Comparison of ENCODE assay signal across 8 cellular contexts in the genomic region with DNA sequence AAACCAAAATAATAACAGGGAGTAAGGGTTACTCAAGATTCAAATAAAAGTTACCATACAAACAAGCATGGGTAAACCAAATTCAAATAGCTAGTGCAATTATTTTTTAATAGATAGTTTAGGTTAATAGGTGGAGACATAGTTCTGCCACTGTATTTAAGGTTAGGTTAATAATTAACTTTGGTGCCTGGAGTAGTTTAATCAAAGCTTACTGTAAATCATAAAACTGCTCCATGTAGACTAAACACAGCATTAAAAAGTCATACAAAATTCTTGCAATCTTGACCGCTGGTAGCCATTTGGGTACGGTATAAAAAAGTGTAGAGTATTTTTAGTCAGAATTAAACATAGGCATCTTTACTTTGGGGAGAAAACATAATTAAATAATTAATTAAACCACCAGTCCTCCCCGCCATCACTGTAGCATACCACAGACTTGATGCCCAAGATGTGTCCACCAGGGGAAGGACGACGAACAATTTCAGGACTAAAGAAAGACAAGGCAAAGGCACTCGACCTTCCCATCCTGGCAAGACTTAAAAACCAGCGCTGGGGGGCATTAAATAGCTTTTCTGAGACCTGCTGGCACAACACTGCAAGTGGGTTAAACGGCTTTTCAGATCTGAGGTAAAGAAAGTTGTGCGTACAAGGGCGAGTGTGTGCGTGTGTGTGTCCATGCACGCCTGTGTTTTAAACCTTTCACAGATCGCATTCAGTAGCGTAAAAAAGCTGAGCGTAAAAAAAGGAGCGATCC. TPM values are rescaled to one million over a fixed set of nuclear protein-coding genes. Genes with fewer than 3 reads are reported as not detected.
A peak's percentile ranks its signal among the peaks of the same experiment; 100 is the strongest.
DNase-seq lines count a peak whose midpoint lies in the region; ATAC-seq and TF ChIP-seq lines count a peak whose summit lies in the region.

No MANE protein-coding gene starts in this region.

- in situ Hi-C loops in astrocyte of the spinal cord (cut with HindIII; ENCODE audit: low sequenced_read_pairs): no loop called here

- H2AFZ ChIP-seq in smooth muscle cell (ENCODE audit: low read depth) (peak overlapping the region; percentile 83), MM.1S (ENCODE audit: low read length) (no peak overlapping the region)

- H3K27ac ChIP-seq in smooth muscle cell (ENCODE audit: low read depth) (no peak overlapping the region), MM.1S (ENCODE audit: low read length) (no peak overlapping the region)

- H3K4me3 ChIP-seq in astrocyte of the spinal cord (ENCODE audit: low read depth, low read length): peak overlapping the region; percentile 57
- H3K4me3 ChIP-seq in kidney epithelial cell (ENCODE audit: low read depth, low read length): peak overlapping the region; percentile 87
- H3K4me3 ChIP-seq in smooth muscle cell: peak overlapping the region; percentile 66
- no peak overlapping the region for H3K4me3 ChIP-seq in MM.1S (ENCODE audit: low read length)
- no peak overlapping the region for H3K4me3 ChIP-seq in foreskin fibroblast (ENCODE audit: low read depth in 1 of 2, low read length in 2 of 2)

- no peaks in the 10 kb centered on the region for H3K9me2 ChIP-seq in MM.1S (replicated peaks; ENCODE audit: insufficient read depth, low read length)

- no peaks in the 10 kb centered on the region for H3F3A ChIP-seq in smooth muscle cell (ENCODE audit: low read depth)
- H3F3A ChIP-seq in MM.1S (ENCODE audit: insufficient read depth, low read length): peaks cover 6% of the 10 kb centered on the region

- peaks cover 63% of the 10 kb centered on the region for H3K79me2 ChIP-seq in smooth muscle cell (ENCODE audit: low read depth)
- no peaks in the 10 kb centered on the region for H3K79me2 ChIP-seq in MM.1S (ENCODE audit: low read length)

- H3K27me3 ChIP-seq in kidney epithelial cell (ENCODE audit: control insufficient read depth, insufficient read depth, low read length) (peaks cover 10% of the 10 kb centered on the region), smooth muscle cell (ENCODE audit: low read depth) (no peaks in the 10 kb centered on the region), MM.1S (replicated peaks; ENCODE audit: insufficient read depth, low read length) (peaks cover 17% of the 10 kb centered on the region)

- H4K20me1 ChIP-seq in smooth muscle cell (ENCODE audit: low read depth) (peaks cover 28% of the 10 kb centered on the region), MM.1S (ENCODE audit: insufficient read depth, low read length) (no peaks in the 10 kb centered on the region)

- 6% methylated on average over 16 of the region's 16 CpGs for WGBS in smooth muscle cell (ENCODE audit: low lambda C conversion rate)

- DNase-seq in HT-29 (ENCODE audit: low spot score) (peak; percentile 28), astrocyte of the spinal cord (ENCODE audit: low read depth, low spot score) (peak; percentile 7), kidney epithelial cell (ENCODE audit: low read depth) (no peak), smooth muscle cell (lab: John Stamatoyannopoulos, UW; ENCODE audit: unreplicated experiment) (no peak), RKO (ENCODE audit: low spot score) (no peak), MM.1S (no peak), foreskin fibroblast (no peak)

- H3K36me3 ChIP-seq in kidney epithelial cell (ENCODE audit: control insufficient read depth, insufficient read depth, low read length): no peaks in the 10 kb centered on the region
- H3K36me3 ChIP-seq in smooth muscle cell (ENCODE audit: low read depth): no peaks in the 10 kb centered on the region
- H3K36me3 ChIP-seq in MM.1S (replicated peaks; ENCODE audit: insufficient read depth, low read length): no peaks in the 10 kb centered on the region

- peak overlapping the region; percentile 88 for H3K4me2 ChIP-seq in smooth muscle cell
- H3K4me2 ChIP-seq in MM.1S (ENCODE audit: low read depth, low read length): no peak overlapping the region

- H3K9ac ChIP-seq in smooth muscle cell (ENCODE audit: low read depth) (no peak overlapping the region), MM.1S (ENCODE audit: low read length) (no peak overlapping the region)

- H3K4me1 ChIP-seq in smooth muscle cell (ENCODE audit: low read depth) (peaks cover 17% of the 10 kb centered on the region), MM.1S (ENCODE audit: low read length) (0 out of 2 replicates have a peak, but pooled peaks cover under 1% of the 10 kb centered on the region)

- ATAC-seq in GM21529 (IDR thresholded peaks at IDR 0.05; ENCODE audit: unreplicated experiment): no peak

- TF ChIP-seq CTCF in astrocyte of the spinal cord (IDR thresholded peaks at IDR 0.05; ENCODE audit: low read depth, low read length): no peak
- peak; percentile 24 for TF ChIP-seq CTCF in kidney epithelial cell (IDR thresholded peaks at IDR 0.05; ENCODE audit: insufficient read depth, low read length, poor library complexity, severe bottlenecking)
- no peak for TF ChIP-seq CTCF in smooth muscle cell (IDR thresholded peaks at IDR 0.05; ENCODE audit: borderline replicate concordance, insufficient read depth, poor library complexity, severe bottlenecking)
- no peak for TF ChIP-seq CTCF in MM.1S (IDR thresholded peaks at IDR 0.05; ENCODE audit: low read length)
- TF ChIP-seq CTCF in foreskin fibroblast (IDR thresholded peaks at IDR 0.05; ENCODE audit: low read depth, low read length): no peak

- H3K9me3 ChIP-seq in smooth muscle cell (replicated peaks; ENCODE audit: low read depth) (no peaks in the 10 kb centered on the region), MM.1S (replicated peaks; ENCODE audit: insufficient read depth, low read length) (no peaks in the 10 kb centered on the region)

RNA-seq across cellular contexts. Expression of a gene that starts 2.9 kb away (rescaled TPM):
- 0.31 and 0.99 TPM in 2 replicates for total RNA-seq in HT-29 (2014; rRNA removed; shearing (Covaris generic))
- 6.3 and 9.2 TPM in 2 replicates for total RNA-seq in kidney epithelial cell
- 9.9 and 12.9 TPM in 2 replicates for total RNA-seq in smooth muscle cell
- polyA plus RNA-seq in smooth muscle cell: 6.3 and 12.0 TPM in 2 replicates

Comparison
In these comparisons a context has a peak if more than half of its experiments do, and no peak if none do; other contexts are left out.
1. DNase-seq: peak in HT-29 (single experiment) and astrocyte of the spinal cord (single experiment); none in kidney epithelial cell (single experiment), smooth muscle cell (single experiment), RKO (single experiment), MM.1S (single experiment) and foreskin fibroblast (0 of 2).
2. H3K4me3 ChIP-seq: peak in astrocyte of the spinal cord (single experiment), kidney epithelial cell (single experiment) and smooth muscle cell (single experiment); none in MM.1S (single experiment) and foreskin fibroblast (0 of 2).